In genomic region chr7:93902777-93903423, GRCh38 we compare ENCODE assay signal across 8 cellular contexts. TPM values are rescaled to one million over a fixed set of nuclear protein-coding genes. Genes with fewer than 3 reads are reported as not detected.
DNase-seq lines count a peak whose midpoint lies in the region; ATAC-seq and TF ChIP-seq lines count a peak whose summit lies in the region.

No MANE protein-coding gene starts in this region.

- no peaks in the 10 kb centered on the region for H3F3A ChIP-seq in neural cell (ENCODE audit: insufficient read depth, low read length, poor library complexity, severe bottlenecking)

- no peak for ATAC-seq in GM21390 (IDR thresholded peaks at IDR 0.05; ENCODE audit: unreplicated experiment)

- TF ChIP-seq CTCF in A673 (conservative IDR thresholded peaks at IDR 0.05; ENCODE audit: low read depth, low read length) (peak; percentile 89), GM13977 (IDR thresholded peaks at IDR 0.05; ENCODE audit: extremely low read depth, insufficient read depth, missing control alignments) (peak; percentile 62), endodermal cell (conservative IDR thresholded peaks at IDR 0.05) (peak; percentile 96), neural cell (IDR thresholded peaks at IDR 0.05; ENCODE audit: poor library complexity, severe bottlenecking) (peak; percentile 39)

- H3K9me3 ChIP-seq in A673 (ENCODE audit: low read depth, low read length, poor library complexity, severe bottlenecking) (no peaks in the 10 kb centered on the region), endodermal cell (ENCODE audit: control insufficient read depth, low read length) (no peaks in the 10 kb centered on the region), neural cell (ENCODE audit: low read length) (no peaks in the 10 kb centered on the region)

- H3K4me1 Mint-ChIP-seq in endodermal cell, result no peaks in the 10 kb centered on the region
- no peaks in the 10 kb centered on the region for H3K4me1 Mint-ChIP-seq in activated CD4-positive, alpha-beta memory T cell treated with anti-CD3 and anti-CD28 coated beads, Interleukin-2, amount 10 ng/mL, durations not matched to agents 7 days and 5 days

- H3K27ac Mint-ChIP-seq in endodermal cell, result no peak overlapping the region
- no peak overlapping the region for H3K27ac Mint-ChIP-seq in activated CD4-positive, alpha-beta memory T cell treated with anti-CD3 and anti-CD28 coated beads, Interleukin-2, amount 10 ng/mL, durations not matched to agents 7 days and 5 days

- H4K20me1 ChIP-seq in neural cell (ENCODE audit: insufficient read depth), result no peaks in the 10 kb centered on the region

- H3K27me3 ChIP-seq in A673 (replicated peaks; ENCODE audit: insufficient read depth, low read depth, low read length, poor library complexity) (no peaks in the 10 kb centered on the region), endodermal cell (ENCODE audit: control insufficient read depth, insufficient read depth, low read length, poor library complexity, severe bottlenecking) (no peaks in the 10 kb centered on the region), neural cell (ENCODE audit: insufficient read depth, low read depth, low read length) (no peaks in the 10 kb centered on the region)

- no peak overlapping the region for H3K4me2 ChIP-seq in neural cell (ENCODE audit: low read length)

- intact Hi-C loops in A673 (cut with micrococcal nuclease; ENCODE audit: unreplicated experiment), result loop anchor here (1.0 to 10.0 kb wide), 4 partner anchors 184 to 492 kb away; partner anchors contain the start of gene COL1A2

- no peak overlapping the region for H2AFZ ChIP-seq in neural cell (ENCODE audit: low read depth, low read length)

- H3K9ac ChIP-seq in endodermal cell (ENCODE audit: extremely low read depth, low read length, poor library complexity, severe bottlenecking) (no peak overlapping the region), neural cell (ENCODE audit: low read length) (no peak overlapping the region)

- H3K4me3 ChIP-seq in A673 (ENCODE audit: low read depth, low read length, poor library complexity, severe bottlenecking), result no peak overlapping the region
- no peak overlapping the region for H3K4me3 ChIP-seq in endodermal cell (ENCODE audit: low read length)
- no peak overlapping the region for H3K4me3 ChIP-seq in neural cell (ENCODE audit: low read length)

- H3K79me2 ChIP-seq in neural cell (replicated peaks; ENCODE audit: insufficient read depth, low read length), result no peaks in the 10 kb centered on the region

- BruUV-seq in A673 (replicated peaks; lab: Mats Ljungman, UMichigan), result no TSS peak

- H3K27me3 Mint-ChIP-seq in endodermal cell (ENCODE audit: insufficient read depth), result peaks cover 2% of the 10 kb centered on the region
- H3K27me3 Mint-ChIP-seq in activated CD4-positive, alpha-beta memory T cell treated with anti-CD3 and anti-CD28 coated beads, Interleukin-2, amount 10 ng/mL, durations not matched to agents 7 days and 5 days, result peaks cover 7% of the 10 kb centered on the region

- no peak for TF ChIP-seq RAD21 in neural cell (conservative IDR thresholded peaks at IDR 0.05)

- DNase-seq in A673 (ENCODE audit: low spot score), result peak; percentile 82
- no peak for DNase-seq in GM13977 (ENCODE audit: low spot score)
- DNase-seq in NCI-H82 (lab: John Stamatoyannopoulos, UW), result peak; percentile 68
- DNase-seq in endodermal cell, result peak; percentile 54
- DNase-seq in stimulated activated CD4-positive, alpha-beta T cell treated with anti-CD3 and anti-CD28 coated beads, Interleukin-4, amount 100 ng/mL, for 1 hour, result no peak
- no peak for DNase-seq in activated CD4-positive, alpha-beta memory T cell treated with anti-CD3 and anti-CD28 coated beads, Interleukin-2, amount 10 ng/mL, durations not matched to agents 7 days and 5 days

- WGBS in endodermal cell (ENCODE audit: insufficient coverage in 1 of 2, insufficient read length in 1 of 2), 2 experiments, result 93 to 100% methylated on average over 1 of the region's 1 CpG

- no peak for TF ChIP-seq EP300 in neural cell (conservative IDR thresholded peaks at IDR 0.05; ENCODE audit: poor library complexity, severe bottlenecking)

- peaks cover 2% of the 10 kb centered on the region for H3K4me1 ChIP-seq in A673 (ENCODE audit: insufficient read depth, low read length, poor library complexity, severe bottlenecking)
- no peaks in the 10 kb centered on the region for H3K4me1 ChIP-seq in endodermal cell (ENCODE audit: control insufficient read depth, insufficient read depth, low read length)

- H3K9me3 Mint-ChIP-seq in endodermal cell, result no peaks in the 10 kb centered on the region
- H3K9me3 Mint-ChIP-seq in activated CD4-positive, alpha-beta memory T cell treated with anti-CD3 and anti-CD28 coated beads, Interleukin-2, amount 10 ng/mL, durations not matched to agents 7 days and 5 days, result no peaks in the 10 kb centered on the region

- H3K36me3 Mint-ChIP-seq in endodermal cell (ENCODE audit: low read depth), result no peaks in the 10 kb centered on the region
- H3K36me3 Mint-ChIP-seq in activated CD4-positive, alpha-beta memory T cell treated with anti-CD3 and anti-CD28 coated beads, Interleukin-2, amount 10 ng/mL, durations not matched to agents 7 days and 5 days (ENCODE audit: low read depth), result no peaks in the 10 kb centered on the region

- H3K27ac ChIP-seq in A673 (ENCODE audit: low read depth, low read length, poor library complexity, severe bottlenecking), result no peak overlapping the region
- H3K27ac ChIP-seq in endodermal cell (ENCODE audit: low read depth, low read length), result no peak overlapping the region
- no peak overlapping the region for H3K27ac ChIP-seq in neural cell (ENCODE audit: low read length)

- no peaks in the 10 kb centered on the region for H3K36me3 ChIP-seq in A673 (ENCODE audit: insufficient read depth, low read length, poor library complexity, severe bottlenecking)
- no peaks in the 10 kb centered on the region for H3K36me3 ChIP-seq in endodermal cell (ENCODE audit: control insufficient read depth, insufficient read depth, low read length)
- no peaks in the 10 kb centered on the region for H3K36me3 ChIP-seq in neural cell (ENCODE audit: insufficient read depth, low read length)

- H3K9me2 ChIP-seq in neural cell (ENCODE audit: insufficient read depth, low read length), result no peaks in the 10 kb centered on the region

- POLR2A ChIA-PET in A673 (lab: Charles Lee; ENCODE audit: low non-redundant PET), result no interaction called here
- POLR2A ChIA-PET in activated CD4-positive, alpha-beta memory T cell treated with anti-CD3 and anti-CD28 coated beads, Interleukin-2, amount 10 ng/mL, durations not matched to agents 7 days and 5 days (lab: Charles Lee), result no interaction called here

- H3K4me3 Mint-ChIP-seq in endodermal cell, result no peak overlapping the region
- no peak overlapping the region for H3K4me3 Mint-ChIP-seq in activated CD4-positive, alpha-beta memory T cell treated with anti-CD3 and anti-CD28 coated beads, Interleukin-2, amount 10 ng/mL, durations not matched to agents 7 days and 5 days

- CTCF ChIA-PET in A673 (lab: Charles Lee), result interaction anchor here (0.5 kb wide), 1 partner anchor 18 kb away, joined by 3 read pairs; no protein-coding TSS in a partner anchor
- CTCF ChIA-PET in activated CD4-positive, alpha-beta memory T cell treated with anti-CD3 and anti-CD28 coated beads, Interleukin-2, amount 10 ng/mL, durations not matched to agents 7 days and 5 days (lab: Charles Lee), result interaction anchor here (0.6 to 1.2 kb wide), 5 partner anchors 11 to 670 kb away, joined by 3 to 11 read pairs (median 3); no protein-coding TSS in a partner anchor

- in situ Hi-C loops in GM13977 (cut with MboI; ENCODE audit: low pct_unique_long_range_greater_than_20kb, low sequenced_read_pairs, unreplicated experiment), result loop anchor here (10.0 kb wide), 1 partner anchor 182 kb away; no protein-coding TSS in a partner anchor

TF ChIP-seq in neural cell, 6 proteins besides CTCF, POLR2A, EP300 and RAD21:
- TF ChIP-seq POLR2AphosphoS5 (IDR thresholded peaks at IDR 0.05), result no peak

RNA-seq across cellular contexts. Expression of gene GNGT1, which starts 3.5 kb away (rescaled TPM):
- total RNA-seq in A673 (2021), result not detected in 2 replicates
- under 1 TPM in 1 of 2 donors, not detected in 1; 0.22 TPM for total RNA-seq in endodermal cell
- polyA plus RNA-seq in endodermal cell (2013, experiment 1 of 2), result not detected
- polyA plus RNA-seq in endodermal cell (2013, experiment 2 of 2), result not detected
- not detected in 2 replicates for polyA plus RNA-seq in neural cell
- polyA minus RNA-seq in neural cell, result not detected in 2 replicates
- total RNA-seq in activated CD4-positive, alpha-beta memory T cell treated with anti-CD3 and anti-CD28 coated beads, Interleukin-2, amount 10 ng/mL, durations not matched to agents 7 days and 5 days, result not detected

RNA-seq across cellular contexts. Expression of gene TFPI2, which starts 12.3 kb away (rescaled TPM):
- total RNA-seq in A673 (2021) (6.1 and 7.8 TPM in 2 replicates), endodermal cell (1 to 10 TPM; 2.3 to 3.1 TPM)
- polyA plus RNA-seq in endodermal cell (2013, experiment 1 of 2), result 12.8 TPM
- polyA plus RNA-seq in endodermal cell (2013, experiment 2 of 2), result 19.9 TPM
- 0.78 TPM in 1 of 2 replicates, not detected in the other for polyA plus RNA-seq in neural cell
- not detected in 2 replicates for polyA minus RNA-seq in neural cell
- not detected for total RNA-seq in activated CD4-positive, alpha-beta memory T cell treated with anti-CD3 and anti-CD28 coated beads, Interleukin-2, amount 10 ng/mL, durations not matched to agents 7 days and 5 days

RNA-seq across cellular contexts. Expression of gene GNG11, which starts 18.6 kb away (rescaled TPM):
- total RNA-seq in A673 (2021) (14.3 and 14.7 TPM in 2 replicates), endodermal cell (1 to 10 TPM; 1.3 to 3.1 TPM)
- 11.1 TPM for polyA plus RNA-seq in endodermal cell (2013, experiment 1 of 2)
- 15.6 TPM for polyA plus RNA-seq in endodermal cell (2013, experiment 2 of 2)
- 0.16 and 0.25 TPM in 2 replicates for polyA plus RNA-seq in neural cell
- polyA minus RNA-seq in neural cell, result not detected in 2 replicates
- total RNA-seq in activated CD4-positive, alpha-beta memory T cell treated with anti-CD3 and anti-CD28 coated beads, Interleukin-2, amount 10 ng/mL, durations not matched to agents 7 days and 5 days, result not detected

Comparison
In these comparisons a context has a peak if more than half of its experiments do, and no peak if none do; other contexts are left out.
1. DNase-seq: peak in A673 (single experiment), NCI-H82 (single experiment) and endodermal cell (single experiment); none in GM13977 (single experiment), stimulated activated CD4-positive, alpha-beta T cell treated with anti-CD3 and anti-CD28 coated beads, Interleukin-4, amount 100 ng/mL, for 1 hour (single experiment) and activated CD4-positive, alpha-beta memory T cell treated with anti-CD3 and anti-CD28 coated beads, Interleukin-2, amount 10 ng/mL, durations not matched to agents 7 days and 5 days (single experiment).
2. CTCF ChIP-seq: peak in every context shown above with its lines; median percentile 96 in endodermal cell; 89 in A673; 62 in GM13977; 39 in neural cell.